10 cellular contexts compared by ENCODE assay signal in genomic region chr22:39908737-39909136, GRCh38. TPM values are rescaled to one million over a fixed set of nuclear protein-coding genes. Genes with fewer than 3 reads are reported as not detected.
DNase-seq lines count a peak whose midpoint lies in the region; ATAC-seq, FAIRE-seq and TF ChIP-seq lines count a peak whose summit lies in the region.
"Had no signal": no experiment of that assay in that cellular context is flagged by ENCODE, and none has a peak within 500 bp of the region (broad histone marks: within the 10 kb centered on the region; RNA-seq: fewer than 3 reads in every experiment).

No MANE protein-coding gene starts in this region.

- H3K27ac Mint-ChIP-seq in MCF 10A (ENCODE audit: low read depth, unreplicated experiment), result no peak overlapping the region
- peak overlapping the region; percentile 97 to 99 for H3K27ac Mint-ChIP-seq in stimulated activated naive CD8-positive, alpha-beta T cell treated with anti-CD3 and anti-CD28 coated beads, Interleukin-15, amount 100 ng/mL, for 72 hours
- no peak overlapping the region for H3K27ac Mint-ChIP-seq in progenitor cell of endocrine pancreas

- POLR2A ChIA-PET in MCF 10A (lab: Yijun Ruan, JAX), result interaction anchor here (0.6 to 1.4 kb wide), 3 partner anchors 10 to 162 kb away, joined by 3 to 4 read pairs (median 3); no protein-coding TSS in a partner anchor

- H3K4me3 ChIP-seq in breast epithelium (no peak overlapping the region), bronchial epithelial cell (ENCODE audit: low read depth, low read length) (no peak overlapping the region), gastrocnemius medialis (no peak overlapping the region), prostate gland (no peak overlapping the region)

- intact Hi-C loops in MCF 10A (cut with micrococcal nuclease), result no loop called here
- intact Hi-C loops in breast epithelium (cut with DNase I; ENCODE audit: low total_unique reads), result no loop called here
- intact Hi-C loops in gastrocnemius medialis (cut with DNase I; ENCODE audit: low total_unique reads), result no loop called here
- intact Hi-C loops in prostate gland (cut with DNase I), result no loop called here

- ATAC-seq in stimulated activated naive CD8-positive, alpha-beta T cell treated with anti-CD3 and anti-CD28 coated beads, Interleukin-15, amount 100 ng/mL, for 72 hours, result peak; percentile 54
- no peak for ATAC-seq in gastrocnemius medialis

- H3K4me1 ChIP-seq in breast epithelium (no peaks in the 10 kb centered on the region), gastrocnemius medialis (no peaks in the 10 kb centered on the region), prostate gland (replicated peaks) (no peaks in the 10 kb centered on the region)

- H3K36me3 Mint-ChIP-seq in MCF 10A (ENCODE audit: insufficient read depth, unreplicated experiment), result no peaks in the 10 kb centered on the region
- no peaks in the 10 kb centered on the region for H3K36me3 Mint-ChIP-seq in progenitor cell of endocrine pancreas (ENCODE audit: insufficient read depth)

- TF ChIP-seq CTCF in MCF 10A (IDR thresholded peaks at IDR 0.05; ENCODE audit: unreplicated experiment) (no peak), breast epithelium (IDR thresholded peaks at IDR 0.05) (no peak), bronchial epithelial cell (IDR thresholded peaks at IDR 0.05; ENCODE audit: insufficient read depth, low read length, severe bottlenecking) (no peak), gastrocnemius medialis (IDR thresholded peaks at IDR 0.05 in 4 of 5, conservative IDR thresholded peaks at IDR 0.05 in 1 of 5) (no peak), progenitor cell of endocrine pancreas (IDR thresholded peaks at IDR 0.05; ENCODE audit: unreplicated experiment) (no peak), prostate gland (IDR thresholded peaks at IDR 0.05) (no peak)

- H3K9me3 Mint-ChIP-seq in MCF 10A (ENCODE audit: unreplicated experiment) (no peaks in the 10 kb centered on the region), progenitor cell of endocrine pancreas (ENCODE audit: low read depth) (no peaks in the 10 kb centered on the region)
- H3K9me3 Mint-ChIP-seq in stimulated activated naive CD8-positive, alpha-beta T cell treated with anti-CD3 and anti-CD28 coated beads, Interleukin-15, amount 100 ng/mL, for 72 hours, result peaks cover 0 to 7% of the 10 kb centered on the region in 2 donors

- no peaks in the 10 kb centered on the region for H3K27me3 ChIP-seq in breast epithelium
- peaks cover 7% of the 10 kb centered on the region for H3K27me3 ChIP-seq in bronchial epithelial cell (ENCODE audit: control insufficient read depth, insufficient read depth, low read length)
- H3K27me3 ChIP-seq in gastrocnemius medialis, result peaks cover 7 to 10% (median 10%) of the 10 kb centered on the region in 3 donors
- no peaks in the 10 kb centered on the region for H3K27me3 ChIP-seq in prostate gland (replicated peaks; ENCODE audit: insufficient read depth)

- no peak for FAIRE-seq in bronchial epithelial cell (lab: Jason Lieb, UNC)

- no peaks in the 10 kb centered on the region for H3K36me3 ChIP-seq in breast epithelium
- H3K36me3 ChIP-seq in bronchial epithelial cell (ENCODE audit: control insufficient read depth, insufficient read depth, low read length), result no peaks in the 10 kb centered on the region
- no peaks in the 10 kb centered on the region for H3K36me3 ChIP-seq in gastrocnemius medialis
- no peaks in the 10 kb centered on the region for H3K36me3 ChIP-seq in prostate gland

- in situ Hi-C loops in gastrocnemius medialis (cut with MboI; ENCODE audit: low sequenced_read_pairs in 4 of 4), result no loop called here

- H3K27ac ChIP-seq in breast epithelium (no peak overlapping the region), gastrocnemius medialis (no peak overlapping the region), prostate gland (no peak overlapping the region)

- 83% methylated on average over 5 of the region's 5 CpGs for WGBS in prostate gland

- DNase-seq in MCF 10A (ENCODE audit: unreplicated experiment) (peak; percentile 18), breast epithelium (ENCODE audit: low spot score in 2 of 2) (no peak), T-helper 22 cell (ENCODE audit: low read depth) (peak; percentile 45), bronchial epithelial cell (ENCODE audit: low read depth) (peak; percentile 32), gastrocnemius medialis (no peak), progenitor cell of endocrine pancreas (ENCODE audit: low spot score, unreplicated experiment) (no peak), prostate gland (ENCODE audit: low spot score) (no peak)
- peak in 1 of 2 donors; percentile 42 for DNase-seq in stimulated activated naive CD8-positive, alpha-beta T cell treated with anti-CD3 and anti-CD28 coated beads, Interleukin-15, amount 100 ng/mL, for 72 hours
- DNase-seq: NCI-H1105, T1000 had no signal

- no peaks in the 10 kb centered on the region for H3K4me1 Mint-ChIP-seq in MCF 10A (ENCODE audit: insufficient read depth, unreplicated experiment)
- H3K4me1 Mint-ChIP-seq in stimulated activated naive CD8-positive, alpha-beta T cell treated with anti-CD3 and anti-CD28 coated beads, Interleukin-15, amount 100 ng/mL, for 72 hours, result peaks cover 72% of the 10 kb centered on the region
- no peaks in the 10 kb centered on the region for H3K4me1 Mint-ChIP-seq in progenitor cell of endocrine pancreas (ENCODE audit: low read depth)

- CTCF ChIA-PET in MCF 10A (lab: Yijun Ruan, JAX), result interaction anchor here (1.2 kb wide), 1 partner anchor 13 kb away, joined by 4 read pairs; no protein-coding TSS in a partner anchor

- H3K4me3 Mint-ChIP-seq in MCF 10A (ENCODE audit: unreplicated experiment) (no peak overlapping the region), progenitor cell of endocrine pancreas (ENCODE audit: low read depth) (no peak overlapping the region)
- H3K4me3 Mint-ChIP-seq in stimulated activated naive CD8-positive, alpha-beta T cell treated with anti-CD3 and anti-CD28 coated beads, Interleukin-15, amount 100 ng/mL, for 72 hours, result peak overlapping the region; percentile 89 to 99

- TF ChIP-seq POLR2A in breast epithelium (IDR thresholded peaks at IDR 0.05) (no peak), gastrocnemius medialis (IDR thresholded peaks at IDR 0.05) (no peak), prostate gland (IDR thresholded peaks at IDR 0.05) (no peak)

- H3K9me3 ChIP-seq in breast epithelium, result no peaks in the 10 kb centered on the region
- no peaks in the 10 kb centered on the region for H3K9me3 ChIP-seq in gastrocnemius medialis
- no peaks in the 10 kb centered on the region for H3K9me3 ChIP-seq in prostate gland

- H3K27me3 Mint-ChIP-seq in MCF 10A (ENCODE audit: insufficient read depth, unreplicated experiment), result peaks cover 29% of the 10 kb centered on the region
- no peaks in the 10 kb centered on the region for H3K27me3 Mint-ChIP-seq in stimulated activated naive CD8-positive, alpha-beta T cell treated with anti-CD3 and anti-CD28 coated beads, Interleukin-15, amount 100 ng/mL, for 72 hours
- peaks cover 11% of the 10 kb centered on the region for H3K27me3 Mint-ChIP-seq in progenitor cell of endocrine pancreas

- no TSS peak for BruUV-seq in MCF 10A (replicated peaks; lab: Mats Ljungman, UMichigan)

RNA-seq across cellular contexts. Expression of gene GRAP2, which starts 7.9 kb away (rescaled TPM):
- total RNA-seq in MCF 10A (2022), result 0.12 TPM in 1 of 2 replicates, not detected in the other
- total RNA-seq in breast epithelium, result 1 to 10 TPM in 2 of 3 donors, under 1 TPM in 1; 0.66 to 8.0 (median 3.5) TPM
- not detected in 2 replicates for total RNA-seq in bronchial epithelial cell
- total RNA-seq in gastrocnemius medialis, result under 1 TPM in 2 of 4 donors, not detected in 2; 0.07 to 0.97 TPM
- total RNA-seq in progenitor cell of endocrine pancreas, result 0.58 and 0.60 TPM in 2 replicates
- 1 to 10 TPM in 1 of 2 donors, under 1 TPM in 1; 0.91 to 2.2 TPM for total RNA-seq in prostate gland

RNA-seq across cellular contexts. Expression of gene ENTHD1, which starts 15.2 kb away (rescaled TPM):
- not detected in 2 replicates for total RNA-seq in MCF 10A (2022)
- total RNA-seq in breast epithelium, result not detected
- total RNA-seq in bronchial epithelial cell, result not detected in 2 replicates
- not detected for total RNA-seq in gastrocnemius medialis
- not detected in 2 replicates for total RNA-seq in progenitor cell of endocrine pancreas
- 1 to 10 TPM in 1 of 2 donors, under 1 TPM in 1; 0.09 to 5.1 TPM for total RNA-seq in prostate gland

RNA-seq across cellular contexts. Expression of gene TMA7B, which starts 51.5 kb away (rescaled TPM):
- not detected in 2 replicates for total RNA-seq in MCF 10A (2022)
- total RNA-seq in breast epithelium, result under 1 TPM in 1 of 3 donors, not detected in 2; 0.16 TPM
- not detected in 2 replicates for total RNA-seq in bronchial epithelial cell
- not detected for total RNA-seq in gastrocnemius medialis
- total RNA-seq in progenitor cell of endocrine pancreas, result not detected in 2 replicates
- total RNA-seq in prostate gland, result not detected

Comparison
In these comparisons a context has a peak if more than half of its experiments do, and no peak if none do; other contexts are left out.
1. DNase-seq: peak in MCF 10A (single experiment), T-helper 22 cell (single experiment) and bronchial epithelial cell (single experiment); none in breast epithelium (0 of 2), gastrocnemius medialis (0 of 2), progenitor cell of endocrine pancreas (single experiment) and prostate gland (single experiment).
2. H3K27ac Mint-ChIP-seq: peak in stimulated activated naive CD8-positive, alpha-beta T cell treated with anti-CD3 and anti-CD28 coated beads, Interleukin-15, amount 100 ng/mL, for 72 hours (2 of 2); none in MCF 10A (single experiment) and progenitor cell of endocrine pancreas (single experiment).
3. H3K4me3 Mint-ChIP-seq: peak in stimulated activated naive CD8-positive, alpha-beta T cell treated with anti-CD3 and anti-CD28 coated beads, Interleukin-15, amount 100 ng/mL, for 72 hours (2 of 2); none in MCF 10A (single experiment) and progenitor cell of endocrine pancreas (single experiment).